Comparison of ENCODE assay signal across 11 cellular contexts in genomic region chr3:171640520-171641412, GRCh38.
DNase-seq lines count a peak whose midpoint lies in the region; ATAC-seq and TF ChIP-seq lines count a peak whose summit lies in the region.
"Had no signal": no experiment of that assay in that cellular context is flagged by ENCODE, and none has a peak within 500 bp of the region (broad histone marks: within the 10 kb centered on the region; RNA-seq: fewer than 3 reads in every experiment).

No MANE protein-coding gene starts in this region.

- POLR2A ChIA-PET in activated CD4-positive, alpha-beta memory T cell treated with anti-CD3 and anti-CD28 coated beads for 36 hours (lab: Charles Lee) = no interaction called here

- no peaks in the 10 kb centered on the region for H3K9me3 Mint-ChIP-seq in activated CD4-positive, alpha-beta memory T cell treated with anti-CD3 and anti-CD28 coated beads for 36 hours

- 17 to 28% (median 22%) methylated on average over 2 of the region's 2 CpGs for WGBS in heart left ventricle, 4 donors
- 38 to 50% methylated on average over 2 of the region's 2 CpGs for WGBS in testis, 2 donors

- H3K27ac Mint-ChIP-seq in activated CD4-positive, alpha-beta memory T cell treated with anti-CD3 and anti-CD28 coated beads for 36 hours = no peak overlapping the region

- H3K27me3 ChIP-seq in heart left ventricle = no peaks in the 10 kb centered on the region
- no peaks in the 10 kb centered on the region for H3K27me3 ChIP-seq in testis

- no peaks in the 10 kb centered on the region for H3K36me3 Mint-ChIP-seq in activated CD4-positive, alpha-beta memory T cell treated with anti-CD3 and anti-CD28 coated beads for 36 hours

- H3K27me3 Mint-ChIP-seq in activated CD4-positive, alpha-beta memory T cell treated with anti-CD3 and anti-CD28 coated beads for 36 hours = no peaks in the 10 kb centered on the region

- peak overlapping the region in 11 of 12 donors; percentile 2 to 67 (median 48) for H3K27ac ChIP-seq in heart left ventricle
- H3K27ac ChIP-seq in testis = no peak overlapping the region

- no peaks in the 10 kb centered on the region for H3K9me3 ChIP-seq in heart left ventricle
- no peaks in the 10 kb centered on the region for H3K9me3 ChIP-seq in testis

- peak; percentile 47 for DNase-seq in HCEC 1CT
- peak; percentile 10 for DNase-seq in SW480 (ENCODE audit: low spot score)
- DNase-seq in heart left ventricle = peak in 2 of 5 donors; percentile 32 to 54
- no peak for DNase-seq in sciatic nerve (ENCODE audit: low spot score)
- DNase-seq in NCI-H2196 treated with DMSO at 0.1 percent for 48 hours (lab: John Stamatoyannopoulos, UW; ENCODE audit: unreplicated experiment) = no peak
- DNase-seq in NCI-H2081 (lab: John Stamatoyannopoulos, UW) = no peak
- DNase-seq in activated CD4-positive, alpha-beta memory T cell treated with anti-CD3 and anti-CD28 coated beads for 36 hours = no peak
- no peak for DNase-seq in testis
- DNase-seq: activated CD4-positive, CD25-positive, alpha-beta regulatory T cell treated with anti-CD3 and anti-CD28 coated beads, Interleukin-2, amount 50 U/mL, for 72 hours; cerebellar nuclear complex; NCI-H2081 treated with DMSO at 0.1 percent for 48 hours had no signal

- peaks cover 0 to 39% (median 13%) of the 10 kb centered on the region in 12 donors for H3K4me1 ChIP-seq in heart left ventricle
- H3K4me1 ChIP-seq in testis = no peaks in the 10 kb centered on the region

- H3K36me3 ChIP-seq in heart left ventricle (peaks cover 0 to 39% (median 19%) of the 10 kb centered on the region in 9 donors), testis (ENCODE audit: low read depth, missing control alignments) (no peaks in the 10 kb centered on the region)

- H3K4me3 ChIP-seq in heart left ventricle (no peak overlapping the region), testis (no peak overlapping the region)

- ATAC-seq in heart left ventricle = peak in 3 of 4 donors; percentile 76 to 79 (median 77)
- peak; percentile 73 for ATAC-seq in sciatic nerve

- TF ChIP-seq CTCF in heart left ventricle (IDR thresholded peaks at IDR 0.05) (peak in 1 of 12 donors; percentile 16), testis (IDR thresholded peaks at IDR 0.05) (no peak)

- intact Hi-C loops in heart left ventricle (cut with DNase I) = loop anchor here in 6 of 10 donors (5.0 to 10.0 kb wide), 5 partner anchors 112 to 704 kb away; no protein-coding TSS in a partner anchor
- intact Hi-C loops in sciatic nerve (cut with DNase I) = no loop called here
- intact Hi-C loops in activated CD4-positive, alpha-beta memory T cell treated with anti-CD3 and anti-CD28 coated beads for 36 hours (cut with micrococcal nuclease) = loop anchor here (10.0 kb wide), 1 partner anchor 704 kb away; no protein-coding TSS in a partner anchor
- intact Hi-C loops in testis (cut with DNase I; ENCODE audit: low total_unique reads) = no loop called here

- no peak overlapping the region for H3K4me3 Mint-ChIP-seq in activated CD4-positive, alpha-beta memory T cell treated with anti-CD3 and anti-CD28 coated beads for 36 hours

- no peak for TF ChIP-seq POLR2A in heart left ventricle (IDR thresholded peaks at IDR 0.05)
- no peak for TF ChIP-seq POLR2A in testis (IDR thresholded peaks at IDR 0.05)

- H3K4me1 Mint-ChIP-seq in activated CD4-positive, alpha-beta memory T cell treated with anti-CD3 and anti-CD28 coated beads for 36 hours (ENCODE audit: low read depth) = peaks cover 2% of the 10 kb centered on the region

- CTCF ChIA-PET in activated CD4-positive, alpha-beta memory T cell treated with anti-CD3 and anti-CD28 coated beads for 36 hours (lab: Charles Lee) = interaction anchor here (1.0 kb wide), 1 partner anchor 101 kb away, joined by 3 read pairs; no protein-coding TSS in a partner anchor

Comparison
In these comparisons a context has a peak if more than half of its experiments do, and no peak if none do; other contexts are left out.
1. DNase-seq: peak in HCEC 1CT (single experiment) and SW480 (single experiment); none in sciatic nerve (single experiment), NCI-H2196 treated with DMSO at 0.1 percent for 48 hours (single experiment), NCI-H2081 (0 of 2), activated CD4-positive, alpha-beta memory T cell treated with anti-CD3 and anti-CD28 coated beads for 36 hours (single experiment) and testis (single experiment).
2. H3K27ac ChIP-seq: peak in heart left ventricle (11 of 12); none in testis (0 of 2).
3. intact Hi-C loops: an anchor here in heart left ventricle (5.0 to 10.0 kb wide) and activated CD4-positive, alpha-beta memory T cell treated with anti-CD3 and anti-CD28 coated beads for 36 hours (10.0 kb wide); none called in sciatic nerve and testis.